ENCODE assay signal across 27 cellular contexts in the genomic region with DNA sequence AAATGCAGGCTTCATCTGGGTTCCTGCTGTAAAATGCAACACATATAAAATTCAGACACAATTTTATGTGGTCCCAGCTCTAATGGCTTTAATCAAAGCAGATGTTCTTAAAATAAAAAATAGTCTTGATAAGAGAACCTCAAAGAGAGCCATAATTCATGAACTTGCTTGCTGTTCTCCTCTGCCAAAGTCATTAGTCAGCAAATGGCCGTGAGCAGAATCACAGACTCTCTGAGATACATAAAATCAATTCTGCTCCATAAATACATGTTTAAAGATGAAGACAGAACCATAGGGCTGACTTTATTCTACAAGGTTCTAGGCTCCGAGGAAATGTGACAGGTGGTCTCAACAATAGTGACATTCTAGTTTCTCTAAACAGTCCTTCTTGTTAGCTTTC. TPM values are rescaled to one million over a fixed set of nuclear protein-coding genes. Genes with fewer than 3 reads are reported as not detected.
A peak's percentile ranks its signal among the peaks of the same experiment; 100 is the strongest.
DNase-seq lines count a peak whose midpoint lies in the region; ATAC-seq, FAIRE-seq and TF ChIP-seq lines count a peak whose summit lies in the region.
"Had no signal": no experiment of that assay in that cellular context is flagged by ENCODE, and none has a peak within 500 bp of the region (broad histone marks: within the 10 kb centered on the region; RNA-seq: fewer than 3 reads in every experiment).

No MANE protein-coding gene starts in this region.

- TF ChIP-seq RAD21 in HepG2 (CRISPR knock-in tag; IDR thresholded peaks at IDR 0.05) = no peak

- no peaks in the 10 kb centered on the region for H3K36me3 Mint-ChIP-seq in activated T-helper 2 cell treated with anti-CD3 and anti-CD28 coated beads, Interferon-gamma antibody, Interleukin-2, Interleukin-4, amounts not matched to agents 10 μg/mL and 5 μg/mL and 100 μg/mL, durations not matched to agents 14 hours and 24 hours and 36 hours (ENCODE audit: low read depth)
- H3K36me3 Mint-ChIP-seq: CD14-positive monocyte; CD8-positive, alpha-beta memory T cell had no signal

- no peak overlapping the region for H3K27ac ChIP-seq in HepG2 (ENCODE audit: extremely low read length, insufficient read depth, low read length)
- no peak overlapping the region for H3K27ac ChIP-seq in right lobe of liver
- peak overlapping the region; percentile 2; the same call in 1 of the 2 replicates for H3K27ac ChIP-seq in SK-N-MC
- no peak overlapping the region for H3K27ac ChIP-seq in sigmoid colon
- H3K27ac ChIP-seq in MM.1S (ENCODE audit: low read length) = no peak overlapping the region
- H3K27ac ChIP-seq: 22Rv1; BLaER1 treated with 17β-estradiol and CSF1 and Interleukin-3, amounts not matched to agents 10 nM and 100 nM had no signal

- H3K9ac ChIP-seq in HepG2 (ENCODE audit: insufficient read depth, low read depth, low read length) = no peak overlapping the region
- H3K9ac ChIP-seq in SK-N-MC (ENCODE audit: insufficient read length) = no peak overlapping the region
- H3K9ac ChIP-seq in MM.1S (ENCODE audit: low read length) = no peak overlapping the region
- H3K9ac ChIP-seq: BLaER1 treated with 17β-estradiol and CSF1 and Interleukin-3, amounts not matched to agents 10 nM and 100 nM had no signal

- no peak overlapping the region for H3K4me3 Mint-ChIP-seq in activated T-helper 2 cell treated with anti-CD3 and anti-CD28 coated beads, Interferon-gamma antibody, Interleukin-2, Interleukin-4, amounts not matched to agents 10 μg/mL and 5 μg/mL and 100 μg/mL, durations not matched to agents 14 hours and 24 hours and 36 hours (ENCODE audit: low read depth)
- H3K4me3 Mint-ChIP-seq: CD14-positive monocyte; CD4-positive, alpha-beta T cell; CD8-positive, alpha-beta memory T cell; GM23338; H9 had no signal

- H4K20me1 ChIP-seq in HepG2 (ENCODE audit: insufficient read depth, low read length) = no peaks in the 10 kb centered on the region
- H4K20me1 ChIP-seq in MM.1S (ENCODE audit: insufficient read depth, low read length) = no peaks in the 10 kb centered on the region
- H4K20me1 ChIP-seq: BLaER1 treated with 17β-estradiol and CSF1 and Interleukin-3, amounts not matched to agents 10 nM and 100 nM had no signal

- ATAC-seq in HepG2 = no peak
- ATAC-seq in right lobe of liver = no peak
- ATAC-seq: GM12878, GM23338, HCT116 had no signal

- peaks cover 8% of the 10 kb centered on the region for H3K27me3 Mint-ChIP-seq in activated T-helper 2 cell treated with anti-CD3 and anti-CD28 coated beads, Interferon-gamma antibody, Interleukin-2, Interleukin-4, amounts not matched to agents 10 μg/mL and 5 μg/mL and 100 μg/mL, durations not matched to agents 14 hours and 24 hours and 36 hours (ENCODE audit: low read depth)

- H3K36me3 ChIP-seq in HepG2 (replicated peaks in 1 of 2; ENCODE audit: control insufficient read depth in 1 of 2, insufficient read depth in 2 of 2, low read length in 2 of 2) = no peaks in the 10 kb centered on the region
- H3K36me3 ChIP-seq in right lobe of liver = no peaks in the 10 kb centered on the region
- no peaks in the 10 kb centered on the region for H3K36me3 ChIP-seq in SK-N-MC (ENCODE audit: insufficient read depth, low read length)
- H3K36me3 ChIP-seq in sigmoid colon = no peaks in the 10 kb centered on the region
- no peaks in the 10 kb centered on the region for H3K36me3 ChIP-seq in MM.1S (replicated peaks; ENCODE audit: insufficient read depth, low read length)
- H3K36me3 ChIP-seq: BE2C; BLaER1 treated with 17β-estradiol and CSF1 and Interleukin-3, amounts not matched to agents 10 nM and 100 nM had no signal

- H3K9me3 ChIP-seq in HepG2 (ENCODE audit: low read length) = no peaks in the 10 kb centered on the region
- H3K9me3 ChIP-seq in right lobe of liver = no peaks in the 10 kb centered on the region
- H3K9me3 ChIP-seq in SK-N-MC (ENCODE audit: low read depth, low read length) = no peaks in the 10 kb centered on the region
- no peaks in the 10 kb centered on the region for H3K9me3 ChIP-seq in sigmoid colon
- no peaks in the 10 kb centered on the region for H3K9me3 ChIP-seq in MM.1S (replicated peaks; ENCODE audit: insufficient read depth, low read length)
- H3K9me3 ChIP-seq: BE2C; BLaER1 treated with 17β-estradiol and CSF1 and Interleukin-3, amounts not matched to agents 10 nM and 100 nM had no signal

- no peak overlapping the region for H3K27ac Mint-ChIP-seq in activated T-helper 2 cell treated with anti-CD3 and anti-CD28 coated beads, Interferon-gamma antibody, Interleukin-2, Interleukin-4, amounts not matched to agents 10 μg/mL and 5 μg/mL and 100 μg/mL, durations not matched to agents 14 hours and 24 hours and 36 hours
- H3K27ac Mint-ChIP-seq: CD14-positive monocyte; CD4-positive, alpha-beta T cell; CD8-positive, alpha-beta memory T cell; GM23338; H9 had no signal

- H3F3A ChIP-seq in MM.1S (ENCODE audit: insufficient read depth, low read length) = no peaks in the 10 kb centered on the region

- H3K27me3 ChIP-seq in HepG2 (ENCODE audit: control insufficient read depth in 1 of 2, insufficient read depth in 2 of 2, low read length in 2 of 2) = no peaks in the 10 kb centered on the region
- H3K27me3 ChIP-seq in right lobe of liver = no peaks in the 10 kb centered on the region
- H3K27me3 ChIP-seq in sigmoid colon = no peaks in the 10 kb centered on the region
- H3K27me3 ChIP-seq in MM.1S (replicated peaks; ENCODE audit: insufficient read depth, low read length) = no peaks in the 10 kb centered on the region
- H3K27me3 ChIP-seq: BE2C; BLaER1 treated with 17β-estradiol and CSF1 and Interleukin-3, amounts not matched to agents 10 nM and 100 nM had no signal

- in situ Hi-C loops in HepG2 (cut with HindIII; ENCODE audit: extremely low pct_ligation_motif_present, low pct_unique_long_range_greater_than_20kb) = no loop called here

- no TSS peak for BruUV-seq in HepG2 (replicated peaks; lab: Mats Ljungman, UMichigan)

- H3K4me1 Mint-ChIP-seq in activated T-helper 2 cell treated with anti-CD3 and anti-CD28 coated beads, Interferon-gamma antibody, Interleukin-2, Interleukin-4, amounts not matched to agents 10 μg/mL and 5 μg/mL and 100 μg/mL, durations not matched to agents 14 hours and 24 hours and 36 hours (ENCODE audit: low read depth) = no peaks in the 10 kb centered on the region
- H3K4me1 Mint-ChIP-seq: CD14-positive monocyte; CD8-positive, alpha-beta memory T cell had no signal

- CTCF ChIA-PET in HepG2 (lab: Yijun Ruan, JAX; ENCODE audit: low intra/inter-chr PET ratio, low total read pairs) = no interaction called here

- DNase-seq in HepG2 (ENCODE audit: low spot score) = no peak
- DNase-seq in right lobe of liver = no peak
- DNase-seq in SK-N-MC (ENCODE audit: low read depth, low spot score) = no peak
- peak; percentile 1 for DNase-seq in sigmoid colon
- no peak for DNase-seq in MM.1S
- no peak for DNase-seq in activated T-helper 2 cell treated with anti-CD3 and anti-CD28 coated beads, Interferon-gamma antibody, Interleukin-2, Interleukin-4, amounts not matched to agents 10 μg/mL and 5 μg/mL and 100 μg/mL, durations not matched to agents 14 hours and 24 hours and 36 hours (ENCODE audit: low spot score)
- no peak for DNase-seq in globus pallidus (ENCODE audit: low spot score)
- DNase-seq: ACHN; AML-193; BE2C; CD4-positive, alpha-beta T cell; CD8-positive, alpha-beta memory T cell; DMS 273 treated with DMSO at 0.1 percent for 48 hours; DMS79; EL; GDM1; H9 had no signal

- H2AFZ ChIP-seq in HepG2 (ENCODE audit: low read length) = no peak overlapping the region
- no peak overlapping the region for H2AFZ ChIP-seq in MM.1S (ENCODE audit: low read length)
- H2AFZ ChIP-seq: GM23338 had no signal

- no peaks in the 10 kb centered on the region for H3K9me2 ChIP-seq in MM.1S (replicated peaks; ENCODE audit: insufficient read depth, low read length)

- H3K4me1 ChIP-seq in HepG2 (ENCODE audit: insufficient read depth, low read length) (no peaks in the 10 kb centered on the region), right lobe of liver (no peaks in the 10 kb centered on the region), sigmoid colon (peaks cover 0 to 33% (median 19%) of the 10 kb centered on the region in 4 donors), MM.1S (ENCODE audit: low read length) (no peaks in the 10 kb centered on the region)
- H3K4me1 ChIP-seq: BE2C had no signal

- WGBS in HepG2 (ENCODE audit: low lambda C conversion rate) = 89% methylated on average over 2 of the region's 2 CpGs
- 77% methylated on average over 2 of the region's 2 CpGs for WGBS in right lobe of liver (ENCODE audit: insufficient coverage, low coverage, low lambda C conversion rate, missing lambda C conversion rate)
- WGBS in sigmoid colon, 2 donors = 59 to 71% methylated on average over 2 of the region's 2 CpGs

- no peaks in the 10 kb centered on the region for H3K9me3 Mint-ChIP-seq in activated T-helper 2 cell treated with anti-CD3 and anti-CD28 coated beads, Interferon-gamma antibody, Interleukin-2, Interleukin-4, amounts not matched to agents 10 μg/mL and 5 μg/mL and 100 μg/mL, durations not matched to agents 14 hours and 24 hours and 36 hours
- H3K9me3 Mint-ChIP-seq: CD4-positive, alpha-beta T cell; CD8-positive, alpha-beta memory T cell; GM23338; H9 had no signal

- no peak overlapping the region for H3K4me3 ChIP-seq in HepG2 (replicated peaks in 1 of 3; ENCODE audit: insufficient read depth in 1 of 3, low read depth in 2 of 3, low read length in 3 of 3)
- H3K4me3 ChIP-seq in right lobe of liver = no peak overlapping the region
- no peak overlapping the region for H3K4me3 ChIP-seq in SK-N-MC
- no peak overlapping the region for H3K4me3 ChIP-seq in sigmoid colon
- H3K4me3 ChIP-seq in MM.1S (ENCODE audit: low read length) = no peak overlapping the region
- H3K4me3 ChIP-seq: BLaER1 treated with 17β-estradiol and CSF1 and Interleukin-3, amounts not matched to agents 10 nM and 100 nM; GM12878; GM23338 had no signal

- H3K4me2 ChIP-seq in HepG2 (ENCODE audit: low read depth, low read length) = no peak overlapping the region
- no peak overlapping the region for H3K4me2 ChIP-seq in MM.1S (ENCODE audit: low read depth, low read length)
- H3K4me2 ChIP-seq: BLaER1 treated with 17β-estradiol and CSF1 and Interleukin-3, amounts not matched to agents 10 nM and 100 nM; GM23338 had no signal

- FAIRE-seq in HepG2 (lab: Jason Lieb, UNC) (no peak), endometrium (lab: Jason Lieb, UNC) (peak; percentile 15)
- FAIRE-seq: A204.1, D721Med, GM12878, GM19239 had no signal

- no peak for TF ChIP-seq POLR2A in HepG2 (IDR thresholded peaks at IDR 0.05; ENCODE audit: insufficient read depth in 1 of 2, low read depth in 2 of 2, low read length in 2 of 2)
- no peak for TF ChIP-seq POLR2A in right lobe of liver (IDR thresholded peaks at IDR 0.05)
- no peak for TF ChIP-seq POLR2A in sigmoid colon (IDR thresholded peaks at IDR 0.05)

- intact Hi-C loops in HepG2 (cut with micrococcal nuclease; ENCODE audit: unreplicated experiment) (no loop called here), right lobe of liver (cut with DNase I) (no loop called here), sigmoid colon (cut with DNase I) (no loop called here)
- intact Hi-C loops in activated T-helper 2 cell treated with anti-CD3 and anti-CD28 coated beads, Interferon-gamma antibody, Interleukin-2, Interleukin-4, amounts not matched to agents 10 μg/mL and 5 μg/mL and 100 μg/mL, durations not matched to agents 14 hours and 24 hours and 36 hours (cut with micrococcal nuclease) = no loop called here

- POLR2A ChIA-PET in HepG2 (lab: Yijun Ruan, JAX) = no interaction called here

- TF ChIP-seq CTCF in HepG2 (CRISPR knock-in tag; IDR thresholded peaks at IDR 0.05) (no peak), right lobe of liver (IDR thresholded peaks at IDR 0.05) (no peak), sigmoid colon (IDR thresholded peaks at IDR 0.05) (no peak), MM.1S (IDR thresholded peaks at IDR 0.05; ENCODE audit: low read length) (no peak)

- H3K79me2 ChIP-seq in HepG2 (ENCODE audit: insufficient read depth, low read length) = no peaks in the 10 kb centered on the region
- H3K79me2 ChIP-seq in MM.1S (ENCODE audit: low read length) = no peaks in the 10 kb centered on the region

- TF ChIP-seq EP300 in HepG2 (IDR thresholded peaks at IDR 0.05; ENCODE audit: low read depth in 2 of 2, low read length in 2 of 2) (no peak), HepG2 (CRISPR knock-in tag; IDR thresholded peaks at IDR 0.05; ENCODE audit: borderline replicate concordance) (no peak), sigmoid colon (IDR thresholded peaks at IDR 0.05) (no peak)

RNA-seq across cellular contexts. Expression of gene HSPA12A, which starts 29.9 kb away (rescaled TPM):
- 12.9 and 13.6 TPM in 2 replicates for total RNA-seq in HepG2 (2016; rRNA removed; fragmentation: Illumina TruSeq; extraction: Trizol)
- total RNA-seq in HepG2 (2016; cell fraction: cytosol; rRNA removed; fragmentation: Illumina TruSeq; extraction: Trizol; ENCODE audit: low read depth) = 1.2 and 1.6 TPM in 2 replicates
- total RNA-seq in HepG2 (2016; cell fraction: insoluble cytoplasmic fraction; rRNA removed; fragmentation: Illumina TruSeq; extraction: Trizol) = 11.4 and 13.0 TPM in 2 replicates
- 6.0 and 6.8 TPM in 2 replicates for total RNA-seq in HepG2 (2016; cell fraction: membrane; rRNA removed; fragmentation: Illumina TruSeq; extraction: Trizol)
- 20.1 and 20.8 TPM in 2 replicates for total RNA-seq in HepG2 (2016; cell fraction: nucleus; rRNA removed; fragmentation: Illumina TruSeq; extraction: Trizol)
- polyA plus RNA-seq in HepG2 (2011; rRNA removed) = 6.2 and 6.4 TPM in 2 replicates
- 3.1 and 3.5 TPM in 2 replicates for polyA plus RNA-seq in HepG2 (2011; cell fraction: cytosol; rRNA removed)
- polyA plus RNA-seq in HepG2 (2011; cell fraction: nucleus; rRNA removed) = 17.5 and 19.4 TPM in 2 replicates
- polyA plus RNA-seq in HepG2 (2012) = 4.4 and 5.0 TPM in 2 replicates
- 0.99 and 1.1 TPM in 2 replicates for polyA plus RNA-seq in HepG2 (2016; cell fraction: cytosol; fragmentation: Illumina TruSeq; extraction: Trizol; ENCODE audit: low read depth)
- polyA plus RNA-seq in HepG2 (2016; cell fraction: insoluble cytoplasmic fraction; fragmentation: Illumina TruSeq; extraction: Trizol; ENCODE audit: low read depth) = 9.9 and 11.3 TPM in 2 replicates
- 2.7 and 2.9 TPM in 2 replicates for polyA plus RNA-seq in HepG2 (2016; cell fraction: membrane; fragmentation: Illumina TruSeq; extraction: Trizol; ENCODE audit: low read depth)
- polyA plus RNA-seq in HepG2 (2016; cell fraction: nucleus; fragmentation: Illumina TruSeq; extraction: Trizol; ENCODE audit: insufficient read depth, low read depth) = 37.7 and 40.5 TPM in 2 replicates
- polyA minus RNA-seq in HepG2 (2011; rRNA and poly(A)+ RNA removed; ENCODE audit: low replicate concordance) = 0.91 and 21.7 TPM in 2 replicates
- polyA minus RNA-seq in HepG2 (2011; cell fraction: cytosol; rRNA and poly(A)+ RNA removed) = 4.5 and 5.4 TPM in 2 replicates
- 15.3 and 19.7 TPM in 2 replicates for polyA minus RNA-seq in HepG2 (2011; cell fraction: nucleus; rRNA and poly(A)+ RNA removed)
- 1 to 10 TPM; 2.3 to 4.2 (median 2.9) TPM for total RNA-seq in right lobe of liver
- total RNA-seq in sigmoid colon = 10 to 100 TPM; 12.3 to 17.4 (median 15.4) TPM
- 1 to 10 TPM; 1.4 to 3.6 (median 3.0) TPM for polyA plus RNA-seq in sigmoid colon
- 0.46 and 0.64 TPM in 2 replicates for total RNA-seq in activated T-helper 2 cell treated with anti-CD3 and anti-CD28 coated beads, Interferon-gamma antibody, Interleukin-2, Interleukin-4, amounts not matched to agents 10 μg/mL and 5 μg/mL and 100 μg/mL, durations not matched to agents 14 hours and 24 hours and 36 hours
- polyA plus RNA-seq: CD14-positive monocyte; CD8-positive, alpha-beta memory T cell had no signal
